In the genomic region with DNA sequence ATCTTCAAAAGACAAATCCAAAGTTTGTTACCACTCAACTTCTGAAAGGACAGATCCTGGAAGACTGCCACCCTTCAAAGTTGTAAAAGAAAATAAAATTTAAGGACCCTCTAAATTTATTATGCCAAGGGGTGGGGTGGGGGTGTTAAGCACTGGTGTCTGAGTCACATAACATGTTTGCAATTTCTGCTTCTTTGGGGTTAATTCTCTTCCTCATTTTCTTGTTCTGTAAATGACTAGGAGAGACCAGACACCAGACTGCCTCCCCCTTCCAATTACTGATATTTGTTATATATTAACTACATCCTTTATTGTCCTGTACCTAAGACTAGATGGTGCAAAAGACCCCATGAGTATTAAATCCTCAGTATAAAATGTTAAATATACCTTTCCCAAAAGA, we compare ENCODE assay signal across 26 cellular contexts.
"Had no signal": no experiment of that assay in that cellular context is flagged by ENCODE, and none has a peak within 500 bp of the region (broad histone marks: within the 10 kb centered on the region; RNA-seq: fewer than 3 reads in every experiment).

No MANE protein-coding gene starts in this region.

- H3K27me3 Mint-ChIP-seq: activated naive CD8-positive, alpha-beta T cell treated with anti-CD3 and anti-CD28 coated beads for 36 hours; stimulated activated naive CD8-positive, alpha-beta T cell treated with anti-CD3 and anti-CD28 coated beads, Interleukin-15, amount 100 ng/mL, for 72 hours had no signal

- H3K4me1 Mint-ChIP-seq: activated naive CD8-positive, alpha-beta T cell treated with anti-CD3 and anti-CD28 coated beads for 36 hours; immature natural killer cell; stimulated activated naive CD8-positive, alpha-beta T cell treated with anti-CD3 and anti-CD28 coated beads, Interleukin-15, amount 100 ng/mL, for 72 hours had no signal

- H3K27ac Mint-ChIP-seq: activated naive CD8-positive, alpha-beta T cell treated with anti-CD3 and anti-CD28 coated beads for 36 hours; immature natural killer cell; nephron progenitor cell; stimulated activated naive CD8-positive, alpha-beta T cell treated with anti-CD3 and anti-CD28 coated beads, Interleukin-15, amount 100 ng/mL, for 72 hours; type B pancreatic cell had no signal

- H3K4me3 Mint-ChIP-seq: activated naive CD8-positive, alpha-beta T cell treated with anti-CD3 and anti-CD28 coated beads for 36 hours; immature natural killer cell; nephron progenitor cell; stimulated activated naive CD8-positive, alpha-beta T cell treated with anti-CD3 and anti-CD28 coated beads, Interleukin-15, amount 100 ng/mL, for 72 hours; type B pancreatic cell had no signal

- H3K36me3 Mint-ChIP-seq: activated naive CD8-positive, alpha-beta T cell treated with anti-CD3 and anti-CD28 coated beads for 36 hours had no signal

- H3K9me3 Mint-ChIP-seq: nephron progenitor cell, type B pancreatic cell had no signal

- DNase-seq: activated CD4-positive, alpha-beta T cell treated with anti-CD3 and anti-CD28 coated beads for 48 hours; activated CD4-positive, alpha-beta T cell treated with anti-CD3 and anti-CD28 coated beads, Interleukin-2, amount 50 U/mL, for 48 hours; activated CD8-positive, alpha-beta memory T cell treated with anti-CD3 and anti-CD28 coated beads for 24 hours; activated effector memory CD4-positive, alpha-beta T cell treated with Interleukin-2 at 50 U/mL for 16 hours; activated naive CD4-positive, alpha-beta T cell treated with Interleukin-2 at 50 U/mL for 16 hours; activated naive CD8-positive, alpha-beta T cell treated with anti-CD3 and anti-CD28 coated beads for 36 hours; adrenal gland; aorta; body of pancreas; dermis blood vessel endothelial cell; effector CD4-positive, alpha-beta T cell; foreskin keratinocyte; heart left ventricle; hypothalamus; immature natural killer cell; kidney; left colon; mammary epithelial cell; nephron progenitor cell; right lobe of liver; stimulated activated CD4-positive, alpha-beta T cell treated with anti-CD3 and anti-CD28 coated beads, Interleukin-12 subunit alpha, Interleukin-12 subunit beta, amount 100 ng/mL, for 4 hours; stimulated activated CD4-positive, alpha-beta T cell treated with anti-CD3 and anti-CD28 coated beads, Interleukin-4, amount 100 ng/mL, for 1 hour; stimulated activated naive CD8-positive, alpha-beta T cell treated with anti-CD3 and anti-CD28 coated beads, Interleukin-15, amount 100 ng/mL, for 72 hours; substantia nigra; WERI-Rb-1 had no signal
